ENCODE assay signal across 1 cellular context in the genomic region with DNA sequence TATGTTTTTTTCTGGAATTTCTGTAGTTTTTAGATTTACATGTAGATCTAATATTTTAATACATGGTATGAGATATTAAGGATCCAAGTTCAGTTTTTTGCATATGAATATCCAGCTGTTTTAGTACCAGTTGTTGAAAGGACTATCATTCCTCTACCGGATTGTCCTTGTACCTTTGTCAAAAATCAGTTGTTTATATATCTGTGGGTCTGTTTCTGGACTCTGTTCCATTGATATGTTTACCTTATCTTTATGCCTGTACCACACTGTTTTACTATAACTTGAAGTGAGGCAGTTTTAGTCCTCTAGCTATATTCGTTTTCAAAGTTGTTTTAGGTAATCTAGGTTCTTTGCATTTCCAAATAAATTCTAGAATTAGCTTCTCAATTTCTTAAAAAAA.
TF ChIP-seq lines count a peak whose summit lies in the region.

No MANE protein-coding gene starts in this region.

TF ChIP-seq in HepG2, 621 proteins besides CTCF, POLR2A, EP300 and RAD21 (continued from another document and continues in another):
- no peak for TF ChIP-seq CREB1 (IDR thresholded peaks at IDR 0.05)
- peak; percentile 19; the same call in 1 of the 2 replicates for TF ChIP-seq CREB1 (CRISPR knock-in tag; IDR thresholded peaks at IDR 0.05)
- no peak for TF ChIP-seq ZNF256 (CRISPR knock-in tag; conservative IDR thresholded peaks at IDR 0.05)
- TF ChIP-seq, protein P1, sequence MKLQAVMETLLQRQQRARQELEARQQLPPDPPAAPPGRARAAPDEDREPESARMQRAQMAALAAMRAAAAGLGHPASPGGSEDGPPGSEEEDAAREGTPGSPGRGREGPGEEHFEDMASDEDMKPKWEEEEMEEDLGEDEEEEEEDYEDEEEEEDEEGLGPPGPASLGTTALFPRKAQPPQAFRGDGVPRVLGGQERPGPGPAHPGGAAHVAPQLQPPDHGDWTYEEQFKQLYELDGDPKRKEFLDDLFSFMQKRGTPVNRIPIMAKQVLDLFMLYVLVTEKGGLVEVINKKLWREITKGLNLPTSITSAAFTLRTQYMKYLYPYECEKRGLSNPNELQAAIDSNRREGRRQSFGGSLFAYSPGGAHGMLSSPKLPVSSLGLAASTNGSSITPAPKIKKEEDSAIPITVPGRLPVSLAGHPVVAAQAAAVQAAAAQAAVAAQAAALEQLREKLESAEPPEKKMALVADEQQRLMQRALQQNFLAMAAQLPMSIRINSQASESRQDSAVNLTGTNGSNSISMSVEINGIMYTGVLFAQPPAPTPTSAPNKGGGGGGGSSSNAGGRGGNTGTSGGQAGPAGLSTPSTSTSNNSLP (IDR thresholded peaks at IDR 0.05; ENCODE audit: low read depth, low read length) = peak; percentile 85
- TF ChIP-seq TOE1 (CRISPR knock-in tag; IDR thresholded peaks at IDR 0.05) = no peak
- TF ChIP-seq ZNF580 (CRISPR knock-in tag; IDR thresholded peaks at IDR 0.05; ENCODE audit: borderline replicate concordance, low read depth) = no peak
- no peak for TF ChIP-seq ZNF746 (CRISPR knock-in tag; IDR thresholded peaks at IDR 0.05)
- TF ChIP-seq KLF6 (CRISPR knock-in tag; IDR thresholded peaks at IDR 0.05) = no peak
- TF ChIP-seq ELF1 (CRISPR knock-in tag; IDR thresholded peaks at IDR 0.05) = no peak
- no peak for TF ChIP-seq ZNF773 (CRISPR knock-in tag; IDR thresholded peaks at IDR 0.05; ENCODE audit: borderline replicate concordance)
- TF ChIP-seq E2F5 (CRISPR knock-in tag; conservative IDR thresholded peaks at IDR 0.05) = no peak
- TF ChIP-seq, protein P2, sequence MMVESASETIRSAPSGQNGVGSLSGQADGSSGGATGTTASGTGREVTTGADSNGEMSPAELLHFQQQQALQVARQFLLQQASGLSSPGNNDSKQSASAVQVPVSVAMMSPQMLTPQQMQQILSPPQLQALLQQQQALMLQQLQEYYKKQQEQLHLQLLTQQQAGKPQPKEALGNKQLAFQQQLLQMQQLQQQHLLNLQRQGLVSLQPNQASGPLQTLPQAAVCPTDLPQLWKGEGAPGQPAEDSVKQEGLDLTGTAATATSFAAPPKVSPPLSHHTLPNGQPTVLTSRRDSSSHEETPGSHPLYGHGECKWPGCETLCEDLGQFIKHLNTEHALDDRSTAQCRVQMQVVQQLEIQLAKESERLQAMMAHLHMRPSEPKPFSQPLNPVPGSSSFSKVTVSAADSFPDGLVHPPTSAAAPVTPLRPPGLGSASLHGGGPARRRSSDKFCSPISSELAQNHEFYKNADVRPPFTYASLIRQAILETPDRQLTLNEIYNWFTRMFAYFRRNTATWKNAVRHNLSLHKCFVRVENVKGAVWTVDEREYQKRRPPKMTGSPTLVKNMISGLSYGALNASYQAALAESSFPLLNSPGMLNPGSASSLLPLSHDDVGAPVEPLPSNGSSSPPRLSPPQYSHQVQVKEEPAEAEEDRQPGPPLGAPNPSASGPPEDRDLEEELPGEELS (CRISPR knock-in tag; IDR thresholded peaks at IDR 0.05) = peak; percentile 78
- no peak for TF ChIP-seq ESRRA (CRISPR knock-in tag; IDR thresholded peaks at IDR 0.05; ENCODE audit: low read depth)
- TF ChIP-seq ETV6 (CRISPR knock-in tag; conservative IDR thresholded peaks at IDR 0.05) = no peak
- no peak for TF ChIP-seq ZMAT3 (CRISPR knock-in tag; conservative IDR thresholded peaks at IDR 0.05)
- TF ChIP-seq, protein P3, sequence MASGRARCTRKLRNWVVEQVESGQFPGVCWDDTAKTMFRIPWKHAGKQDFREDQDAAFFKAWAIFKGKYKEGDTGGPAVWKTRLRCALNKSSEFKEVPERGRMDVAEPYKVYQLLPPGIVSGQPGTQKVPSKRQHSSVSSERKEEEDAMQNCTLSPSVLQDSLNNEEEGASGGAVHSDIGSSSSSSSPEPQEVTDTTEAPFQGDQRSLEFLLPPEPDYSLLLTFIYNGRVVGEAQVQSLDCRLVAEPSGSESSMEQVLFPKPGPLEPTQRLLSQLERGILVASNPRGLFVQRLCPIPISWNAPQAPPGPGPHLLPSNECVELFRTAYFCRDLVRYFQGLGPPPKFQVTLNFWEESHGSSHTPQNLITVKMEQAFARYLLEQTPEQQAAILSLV (CRISPR knock-in tag; IDR thresholded peaks at IDR 0.05; ENCODE audit: borderline replicate concordance) = no peak
- TF ChIP-seq SRSF4 (IDR thresholded peaks at IDR 0.05; ENCODE audit: low read depth, low read length, poor library complexity, severe bottlenecking) = no peak
- no peak for TF ChIP-seq ZNF577 (CRISPR knock-in tag; IDR thresholded peaks at IDR 0.05; ENCODE audit: borderline replicate concordance, low read depth)
- no peak for TF ChIP-seq SETDB1 (CRISPR knock-in tag; IDR thresholded peaks at IDR 0.05; ENCODE audit: borderline replicate concordance)
- no peak for TF ChIP-seq ZNF780A (CRISPR knock-in tag; IDR thresholded peaks at IDR 0.05)
- TF ChIP-seq DPF2 (CRISPR knock-in tag; IDR thresholded peaks at IDR 0.05; ENCODE audit: borderline replicate concordance, low read depth) = no peak
- no peak for TF ChIP-seq ZNF589 (CRISPR knock-in tag; conservative IDR thresholded peaks at IDR 0.05)
- TF ChIP-seq HMGA1 (CRISPR knock-in tag; conservative IDR thresholded peaks at IDR 0.05) = no peak
- no peak for TF ChIP-seq REL (CRISPR knock-in tag; conservative IDR thresholded peaks at IDR 0.05)
- TF ChIP-seq BORCS8-MEF2B (CRISPR knock-in tag; IDR thresholded peaks at IDR 0.05) = no peak
- no peak for TF ChIP-seq TAF1 (CRISPR knock-in tag; IDR thresholded peaks at IDR 0.05)
- no peak for TF ChIP-seq ZSCAN20 (CRISPR knock-in tag; IDR thresholded peaks at IDR 0.05; ENCODE audit: borderline replicate concordance)
- TF ChIP-seq ZSCAN21 (CRISPR knock-in tag; IDR thresholded peaks at IDR 0.05; ENCODE audit: borderline replicate concordance) = no peak
- TF ChIP-seq HNF4G (IDR thresholded peaks at IDR 0.05; ENCODE audit: borderline replicate concordance, low read depth, low read length) = peak; percentile 44; the same call in 1 of the 2 replicates
- TF ChIP-seq HNF4G (CRISPR knock-in tag; IDR thresholded peaks at IDR 0.05; ENCODE audit: borderline replicate concordance, low read depth) = no peak
- peak; percentile 67; the same call in 1 of the 2 replicates for TF ChIP-seq FOXO1 (CRISPR knock-in tag; IDR thresholded peaks at IDR 0.05)
- TF ChIP-seq, protein P4, sequence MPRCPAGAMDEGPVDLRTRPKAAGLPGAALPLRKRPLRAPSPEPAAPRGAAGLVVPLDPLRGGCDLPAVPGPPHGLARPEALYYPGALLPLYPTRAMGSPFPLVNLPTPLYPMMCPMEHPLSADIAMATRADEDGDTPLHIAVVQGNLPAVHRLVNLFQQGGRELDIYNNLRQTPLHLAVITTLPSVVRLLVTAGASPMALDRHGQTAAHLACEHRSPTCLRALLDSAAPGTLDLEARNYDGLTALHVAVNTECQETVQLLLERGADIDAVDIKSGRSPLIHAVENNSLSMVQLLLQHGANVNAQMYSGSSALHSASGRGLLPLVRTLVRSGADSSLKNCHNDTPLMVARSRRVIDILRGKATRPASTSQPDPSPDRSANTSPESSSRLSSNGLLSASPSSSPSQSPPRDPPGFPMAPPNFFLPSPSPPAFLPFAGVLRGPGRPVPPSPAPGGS (CRISPR knock-in tag; IDR thresholded peaks at IDR 0.05) = no peak
- peak; percentile 83; the same call in 1 of the 2 replicates for TF ChIP-seq ZBTB20 (CRISPR knock-in tag; IDR thresholded peaks at IDR 0.05; ENCODE audit: borderline replicate concordance, low read depth)
- TF ChIP-seq RELA (CRISPR knock-in tag; IDR thresholded peaks at IDR 0.05) = no peak
- TF ChIP-seq ZNF792 (CRISPR knock-in tag; IDR thresholded peaks at IDR 0.05) = no peak
- no peak for TF ChIP-seq CC2D1A (CRISPR knock-in tag; IDR thresholded peaks at IDR 0.05)
- TF ChIP-seq TCF12 (IDR thresholded peaks at IDR 0.05) = no peak
- TF ChIP-seq TCF12 (CRISPR knock-in tag; IDR thresholded peaks at IDR 0.05) = no peak
- no peak for TF ChIP-seq ZNF280B (CRISPR knock-in tag; IDR thresholded peaks at IDR 0.05; ENCODE audit: borderline replicate concordance)
- no peak for TF ChIP-seq MED13 (CRISPR knock-in tag; IDR thresholded peaks at IDR 0.05)
- TF ChIP-seq, protein P5, sequence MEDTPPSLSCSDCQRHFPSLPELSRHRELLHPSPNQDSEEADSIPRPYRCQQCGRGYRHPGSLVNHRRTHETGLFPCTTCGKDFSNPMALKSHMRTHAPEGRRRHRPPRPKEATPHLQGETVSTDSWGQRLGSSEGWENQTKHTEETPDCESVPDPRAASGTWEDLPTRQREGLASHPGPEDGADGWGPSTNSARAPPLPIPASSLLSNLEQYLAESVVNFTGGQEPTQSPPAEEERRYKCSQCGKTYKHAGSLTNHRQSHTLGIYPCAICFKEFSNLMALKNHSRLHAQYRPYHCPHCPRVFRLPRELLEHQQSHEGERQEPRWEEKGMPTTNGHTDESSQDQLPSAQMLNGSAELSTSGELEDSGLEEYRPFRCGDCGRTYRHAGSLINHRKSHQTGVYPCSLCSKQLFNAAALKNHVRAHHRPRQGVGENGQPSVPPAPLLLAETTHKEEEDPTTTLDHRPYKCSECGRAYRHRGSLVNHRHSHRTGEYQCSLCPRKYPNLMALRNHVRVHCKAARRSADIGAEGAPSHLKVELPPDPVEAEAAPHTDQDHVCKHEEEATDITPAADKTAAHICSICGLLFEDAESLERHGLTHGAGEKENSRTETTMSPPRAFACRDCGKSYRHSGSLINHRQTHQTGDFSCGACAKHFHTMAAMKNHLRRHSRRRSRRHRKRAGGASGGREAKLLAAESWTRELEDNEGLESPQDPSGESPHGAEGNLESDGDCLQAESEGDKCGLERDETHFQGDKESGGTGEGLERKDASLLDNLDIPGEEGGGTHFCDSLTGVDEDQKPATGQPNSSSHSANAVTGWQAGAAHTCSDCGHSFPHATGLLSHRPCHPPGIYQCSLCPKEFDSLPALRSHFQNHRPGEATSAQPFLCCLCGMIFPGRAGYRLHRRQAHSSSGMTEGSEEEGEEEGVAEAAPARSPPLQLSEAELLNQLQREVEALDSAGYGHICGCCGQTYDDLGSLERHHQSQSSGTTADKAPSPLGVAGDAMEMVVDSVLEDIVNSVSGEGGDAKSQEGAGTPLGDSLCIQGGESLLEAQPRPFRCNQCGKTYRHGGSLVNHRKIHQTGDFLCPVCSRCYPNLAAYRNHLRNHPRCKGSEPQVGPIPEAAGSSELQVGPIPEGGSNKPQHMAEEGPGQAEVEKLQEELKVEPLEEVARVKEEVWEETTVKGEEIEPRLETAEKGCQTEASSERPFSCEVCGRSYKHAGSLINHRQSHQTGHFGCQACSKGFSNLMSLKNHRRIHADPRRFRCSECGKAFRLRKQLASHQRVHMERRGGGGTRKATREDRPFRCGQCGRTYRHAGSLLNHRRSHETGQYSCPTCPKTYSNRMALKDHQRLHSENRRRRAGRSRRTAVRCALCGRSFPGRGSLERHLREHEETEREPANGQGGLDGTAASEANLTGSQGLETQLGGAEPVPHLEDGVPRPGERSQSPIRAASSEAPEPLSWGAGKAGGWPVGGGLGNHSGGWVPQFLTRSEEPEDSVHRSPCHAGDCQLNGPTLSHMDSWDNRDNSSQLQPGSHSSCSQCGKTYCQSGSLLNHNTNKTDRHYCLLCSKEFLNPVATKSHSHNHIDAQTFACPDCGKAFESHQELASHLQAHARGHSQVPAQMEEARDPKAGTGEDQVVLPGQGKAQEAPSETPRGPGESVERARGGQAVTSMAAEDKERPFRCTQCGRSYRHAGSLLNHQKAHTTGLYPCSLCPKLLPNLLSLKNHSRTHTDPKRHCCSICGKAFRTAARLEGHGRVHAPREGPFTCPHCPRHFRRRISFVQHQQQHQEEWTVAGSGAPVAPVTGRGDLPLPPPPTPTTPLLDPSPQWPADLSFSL (CRISPR knock-in tag; IDR thresholded peaks at IDR 0.05) = no peak
